22 cellular contexts compared by ENCODE assay signal in genomic region chr6:50824505-50824904, GRCh38. TPM values are rescaled to one million over a fixed set of nuclear protein-coding genes. Genes with fewer than 3 reads are reported as not detected.
"Had no signal": no experiment of that assay in that cellular context is flagged by ENCODE, and none has a peak within 500 bp of the region (broad histone marks: within the 10 kb centered on the region; RNA-seq: fewer than 3 reads in every experiment).

No MANE protein-coding gene starts in this region.

- H3K27ac ChIP-seq: body of pancreas, heart left ventricle, psoas muscle, spleen, transverse colon had no signal

- DNase-seq: activated CD4-positive, alpha-beta T cell treated with anti-CD3 and anti-CD28 coated beads, Interleukin-2, amount 10 ng/mL, durations not matched to agents 7 days and 5 days; activated CD4-positive, CD25-positive, alpha-beta regulatory T cell; body of pancreas; cerebellar nuclear complex; dermis blood vessel endothelial cell; endodermal cell; heart left ventricle; psoas muscle; spleen; stimulated activated CD4-positive, alpha-beta T cell treated with anti-CD3 and anti-CD28 coated beads, Interleukin-1b, Interleukin-23, amount 100 ng/mL, for 48 hours; stimulated activated naive B cell treated with anti-CD40 and anti-IgM and Interleukin-4, amounts not matched to agents 10 μg/mL and 1 μg/mL and 100 μg/mL, for 72 hours; transverse colon had no signal

- H3K4me3 Mint-ChIP-seq: activated CD4-positive, alpha-beta T cell treated with anti-CD3 and anti-CD28 coated beads, Interleukin-2, amount 10 ng/mL, durations not matched to agents 7 days and 5 days; activated naive CD4-positive, alpha-beta T cell treated with anti-CD3 and anti-CD28 coated beads, Interleukin-2, amount 50 U/mL, for 24 hours; memory B cell; natural killer cell treated with Interleukin-12 subunit alpha and Interleukin-12 subunit beta and Interleukin-15 and Interleukin-18, amount 100 ng/mL, for 72 hours; stimulated activated naive B cell treated with anti-CD40 and anti-IgM and Interleukin-4, amounts not matched to agents 10 μg/mL and 1 μg/mL and 100 μg/mL, for 72 hours; T-helper 1 cell treated with Interleukin-12 subunit alpha and Interleukin-12 subunit beta and Interleukin-4 antibody, amounts not matched to agents 30 μg/mL and 1 μg/mL, for 36 hours had no signal

- H3K9me3 ChIP-seq: body of pancreas, heart left ventricle, psoas muscle, spleen, transverse colon had no signal

- H3K4me3 ChIP-seq: body of pancreas, heart left ventricle, psoas muscle, spleen, transverse colon had no signal

- H3K36me3 ChIP-seq: heart left ventricle, spleen, transverse colon had no signal

- H3K27ac Mint-ChIP-seq: activated CD4-positive, alpha-beta T cell treated with anti-CD3 and anti-CD28 coated beads, Interleukin-2, amount 10 ng/mL, durations not matched to agents 7 days and 5 days; activated naive CD4-positive, alpha-beta T cell treated with anti-CD3 and anti-CD28 coated beads, Interleukin-2, amount 50 U/mL, for 24 hours; activated T-helper 2 cell treated with anti-CD3 and anti-CD28 coated beads, Interferon-gamma antibody, Interleukin-2, Interleukin-4, amounts not matched to agents 10 μg/mL and 5 μg/mL and 100 μg/mL, durations not matched to agents 14 hours and 24 hours and 36 hours; endodermal cell; memory B cell; natural killer cell treated with Interleukin-12 subunit alpha and Interleukin-12 subunit beta and Interleukin-15 and Interleukin-18, amount 100 ng/mL, for 72 hours; stimulated activated naive B cell treated with anti-CD40 and anti-IgM and Interleukin-4, amounts not matched to agents 10 μg/mL and 1 μg/mL and 100 μg/mL, for 72 hours; T-helper 1 cell treated with Interleukin-12 subunit alpha and Interleukin-12 subunit beta and Interleukin-4 antibody, amounts not matched to agents 30 μg/mL and 1 μg/mL, for 36 hours had no signal

- H3K9me3 Mint-ChIP-seq: activated CD4-positive, alpha-beta T cell treated with anti-CD3 and anti-CD28 coated beads, Interleukin-2, amount 10 ng/mL, durations not matched to agents 7 days and 5 days; activated naive CD4-positive, alpha-beta T cell treated with anti-CD3 and anti-CD28 coated beads, Interleukin-2, amount 50 U/mL, for 24 hours; activated T-helper 2 cell treated with anti-CD3 and anti-CD28 coated beads, Interferon-gamma antibody, Interleukin-2, Interleukin-4, amounts not matched to agents 10 μg/mL and 5 μg/mL and 100 μg/mL, durations not matched to agents 14 hours and 24 hours and 36 hours; memory B cell; natural killer cell treated with Interleukin-12 subunit alpha and Interleukin-12 subunit beta and Interleukin-15 and Interleukin-18, amount 100 ng/mL, for 72 hours; T-helper 1 cell treated with Interleukin-12 subunit alpha and Interleukin-12 subunit beta and Interleukin-4 antibody, amounts not matched to agents 30 μg/mL and 1 μg/mL, for 36 hours had no signal

- ATAC-seq: body of pancreas; heart left ventricle; left lobe of liver; natural killer cell treated with Interleukin-12 subunit alpha and Interleukin-12 subunit beta and Interleukin-15 and Interleukin-18, amount 100 ng/mL, for 72 hours; psoas muscle; sciatic nerve; stimulated activated naive B cell treated with anti-CD40 and anti-IgM and Interleukin-4, amounts not matched to agents 10 μg/mL and 1 μg/mL and 100 μg/mL, for 72 hours had no signal

- H3K36me3 Mint-ChIP-seq: activated naive CD4-positive, alpha-beta T cell treated with anti-CD3 and anti-CD28 coated beads, Interleukin-2, amount 50 U/mL, for 24 hours; memory B cell; stimulated activated naive B cell treated with anti-CD40 and anti-IgM and Interleukin-4, amounts not matched to agents 10 μg/mL and 1 μg/mL and 100 μg/mL, for 72 hours had no signal

RNA-seq across cellular contexts. Expression of gene TFAP2B, which starts 5.8 kb away (rescaled TPM):
- total RNA-seq: activated CD4-positive, alpha-beta T cell treated with anti-CD3 and anti-CD28 coated beads, Interleukin-2, amount 10 ng/mL, durations not matched to agents 7 days and 5 days; activated CD8-positive, alpha-beta memory T cell treated with anti-CD3 and anti-CD28 coated beads for 36 hours; activated T-helper 2 cell treated with anti-CD3 and anti-CD28 coated beads, Interferon-gamma antibody, Interleukin-2, Interleukin-4, amounts not matched to agents 10 μg/mL and 5 μg/mL and 100 μg/mL, durations not matched to agents 14 hours and 24 hours and 36 hours; body of pancreas; endodermal cell; heart left ventricle; left lobe of liver; natural killer cell treated with Interleukin-12 subunit alpha and Interleukin-12 subunit beta and Interleukin-15 and Interleukin-18, amount 100 ng/mL, for 72 hours; omental fat pad; psoas muscle; sciatic nerve; spleen; subcutaneous adipose tissue; transverse colon had no signal
- polyA plus RNA-seq: heart left ventricle, psoas muscle, spleen had no signal
